Comparison of ENCODE assay signal across 19 cellular contexts in the genomic region with DNA sequence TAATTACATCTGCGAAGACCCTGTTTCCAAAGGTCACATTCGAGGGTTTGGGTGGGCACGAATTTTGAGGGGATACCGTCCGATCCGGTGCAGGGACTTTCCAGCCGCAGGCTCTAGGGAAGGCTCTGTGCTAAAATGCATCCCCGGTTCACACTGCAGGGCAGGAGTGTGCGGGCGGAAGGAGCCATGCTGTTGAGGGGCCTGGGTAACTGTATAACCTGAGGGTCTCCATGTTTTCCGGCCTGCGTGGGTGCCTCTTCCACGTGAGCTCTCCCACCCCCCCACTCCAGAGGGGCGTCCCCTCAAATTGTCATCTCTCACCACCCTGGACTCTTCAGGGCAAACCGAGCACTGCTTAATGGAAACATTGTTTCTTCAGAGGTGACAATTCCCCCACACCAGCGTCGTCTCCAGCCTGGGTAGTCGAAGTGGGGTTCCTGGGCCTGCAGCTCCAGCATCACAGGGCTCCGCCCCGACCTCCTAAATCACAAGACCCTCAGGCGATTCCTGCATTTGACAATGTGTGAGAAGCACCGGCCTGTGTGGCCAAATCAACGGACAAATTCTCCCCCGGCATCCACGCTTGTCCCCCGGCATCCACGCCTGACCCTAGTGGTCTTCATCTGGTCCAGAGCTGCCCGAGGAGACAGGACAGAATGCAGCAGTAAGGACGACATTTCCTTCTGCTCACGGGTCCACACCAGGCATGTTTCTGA. TPM values are rescaled to one million over a fixed set of nuclear protein-coding genes. Genes with fewer than 3 reads are reported as not detected.
"Had no signal": no experiment of that assay in that cellular context is flagged by ENCODE, and none has a peak within 500 bp of the region (broad histone marks: within the 10 kb centered on the region; RNA-seq: fewer than 3 reads in every experiment).

No MANE protein-coding gene starts in this region.

- DNase-seq: activated CD4-positive, alpha-beta memory T cell treated with anti-CD3 and anti-CD28 coated beads for 36 hours; activated CD4-positive, alpha-beta T cell treated with anti-CD3 and anti-CD28 coated beads for 1 hour; activated effector memory CD4-positive, alpha-beta T cell treated with anti-CD3 and anti-CD28 coated beads, Interleukin-2, amount 50 U/mL, for 16 hours; activated T-cell treated with anti-CD3 and anti-CD28 coated beads, Interleukin-2, amount 50 U/mL, for 4 hours; esophagus squamous epithelium; foreskin fibroblast; kidney; mammary epithelial cell; nephron progenitor cell; SIG-M5; T-helper 2 cell had no signal

- H3K36me3 ChIP-seq: esophagus squamous epithelium, upper lobe of left lung had no signal

- H3K4me3 ChIP-seq: esophagus squamous epithelium, upper lobe of left lung had no signal

- H3K27me3 ChIP-seq: upper lobe of left lung had no signal

- H3K9me3 ChIP-seq: esophagus squamous epithelium, upper lobe of left lung had no signal

- H3K27ac ChIP-seq: upper lobe of left lung had no signal

- ATAC-seq: activated T-cell treated with anti-CD3 and anti-CD28 coated beads, Interleukin-2, amount 50 U/mL, for 4 hours; stimulated activated effector memory CD8-positive, alpha-beta T cell treated with anti-CD3 and anti-CD28 coated beads, Interleukin-12 subunit alpha, Interleukin-12 subunit beta, amount 100 ng/mL, for 72 hours had no signal

- H3K4me1 ChIP-seq: upper lobe of left lung had no signal

- FAIRE-seq: endometrium, kidney had no signal

RNA-seq across cellular contexts. Expression of gene FOXL3, which starts 51.2 kb away (rescaled TPM):
- total RNA-seq: activated CD4-positive, alpha-beta memory T cell treated with anti-CD3 and anti-CD28 coated beads for 36 hours; activated T-cell treated with anti-CD3 and anti-CD28 coated beads, Interleukin-2, amount 50 U/mL, for 4 hours; cerebellum; dermis microvascular lymphatic vessel endothelial cell; esophagus squamous epithelium; kidney; mammary epithelial cell; mucosa of gallbladder; osteocyte; subcutaneous adipose tissue; upper lobe of left lung had no signal
- polyA plus RNA-seq: mammary epithelial cell had no signal
